Comparison of ENCODE assay signal across 13 cellular contexts in the genomic region with DNA sequence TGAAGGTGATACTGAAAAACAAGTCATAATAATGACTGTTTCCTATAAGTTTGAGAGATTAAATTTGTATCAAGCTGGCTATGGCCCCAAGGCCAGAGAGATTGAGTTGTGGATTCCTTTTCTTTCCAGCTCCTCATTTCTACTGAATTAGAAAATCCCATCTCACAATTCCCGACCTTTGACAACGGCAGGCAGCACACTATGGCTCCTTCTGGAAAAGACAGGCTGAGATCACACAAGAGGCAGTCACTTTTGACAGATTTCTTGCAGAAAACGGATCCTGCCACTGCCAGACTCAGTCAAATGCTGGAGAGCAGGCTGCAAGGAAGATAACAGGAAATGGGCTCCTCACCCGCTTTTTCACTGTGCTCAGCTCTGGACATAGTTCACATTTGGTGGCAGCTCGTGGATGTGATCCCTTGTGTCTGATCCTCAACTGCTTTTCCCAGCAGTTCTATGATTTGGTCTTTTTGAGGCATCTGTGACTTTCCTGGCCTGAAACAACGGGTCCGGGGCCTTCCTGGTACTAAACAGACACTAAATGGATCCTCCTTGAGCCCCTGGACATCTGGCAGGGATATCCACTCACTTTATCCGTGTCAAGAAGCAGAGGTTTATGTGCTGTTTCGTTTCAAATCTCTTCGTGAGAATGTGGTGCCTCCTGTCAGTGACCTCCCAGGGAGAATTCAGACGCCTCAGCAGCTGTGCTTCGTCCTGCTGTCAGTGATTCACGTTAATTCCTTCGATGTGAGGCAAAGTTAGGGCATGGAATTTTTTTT. TPM values are rescaled to one million over a fixed set of nuclear protein-coding genes. Genes with fewer than 3 reads are reported as not detected.
A peak's percentile ranks its signal among the peaks of the same experiment; 100 is the strongest.
DNase-seq lines count a peak whose midpoint lies in the region; ATAC-seq and TF ChIP-seq lines count a peak whose summit lies in the region.
"Had no signal": no experiment of that assay in that cellular context is flagged by ENCODE, and none has a peak within 500 bp of the region (broad histone marks: within the 10 kb centered on the region; RNA-seq: fewer than 3 reads in every experiment).

No MANE protein-coding gene starts in this region.

- H3K9me3 ChIP-seq in upper lobe of right lung, result no peaks in the 10 kb centered on the region
- H3K9me3 ChIP-seq: ascending aorta had no signal

- peaks cover 4% of the 10 kb centered on the region for H3K4me1 ChIP-seq in upper lobe of right lung
- H3K4me1 ChIP-seq: ascending aorta had no signal

- intact Hi-C loops in upper lobe of right lung (cut with DNase I), result no loop called here

- H3K27me3 ChIP-seq in upper lobe of right lung, result peaks cover 10% of the 10 kb centered on the region
- H3K27me3 ChIP-seq: ascending aorta had no signal

- DNase-seq in DMS53 (lab: John Stamatoyannopoulos, UW), result peak; percentile 14
- no peak for DNase-seq in DMS53 treated with DMSO at 0.1 percent for 48 hours (lab: John Stamatoyannopoulos, UW; ENCODE audit: unreplicated experiment)
- DNase-seq in choroid plexus epithelial cell (ENCODE audit: low read depth), result peak; percentile 94
- peak; percentile 29 for DNase-seq in left lobe of liver (ENCODE audit: low spot score)
- no peak for DNase-seq in upper lobe of right lung
- no peak for DNase-seq in activated CD4-positive, alpha-beta T cell treated with anti-CD3 and anti-CD28 coated beads, Interleukin-2, amount 50 U/mL, for 48 hours
- DNase-seq in central memory CD4-positive, alpha-beta T cell, result no peak
- DNase-seq: NCI-H446 had no signal

- H3K4me3 ChIP-seq in choroid plexus epithelial cell (ENCODE audit: low read depth, low read length) (no peak overlapping the region), upper lobe of right lung (no peak overlapping the region)
- H3K4me3 ChIP-seq: ascending aorta, GM12878 had no signal

- ATAC-seq in left lobe of liver (no peak), upper lobe of right lung (no peak), HG03521 (IDR thresholded peaks at IDR 0.05; ENCODE audit: unreplicated experiment) (no peak)
- ATAC-seq: GM12878, WTC11 had no signal

- no peak for TF ChIP-seq CTCF in choroid plexus epithelial cell (conservative IDR thresholded peaks at IDR 0.05; ENCODE audit: low read depth, low read length)
- no peak for TF ChIP-seq CTCF in upper lobe of right lung (IDR thresholded peaks at IDR 0.05)

- H3K27ac ChIP-seq in upper lobe of right lung, result peak overlapping the region; percentile 7
- H3K27ac ChIP-seq: 22Rv1, ascending aorta had no signal

- no peaks in the 10 kb centered on the region for H3K36me3 ChIP-seq in upper lobe of right lung
- H3K36me3 ChIP-seq: ascending aorta had no signal

RNA-seq across cellular contexts. Expression of gene RTL6, which starts 26.1 kb away (rescaled TPM):
- 5.1 TPM for total RNA-seq in left lobe of liver
- 18.4 TPM for total RNA-seq in upper lobe of right lung

Comparison
In these comparisons a context has a peak if more than half of its experiments do, and no peak if none do; other contexts are left out.
1. DNase-seq: peak in DMS53 (single experiment), choroid plexus epithelial cell (single experiment) and left lobe of liver (single experiment); none in DMS53 treated with DMSO at 0.1 percent for 48 hours (single experiment), upper lobe of right lung (single experiment), activated CD4-positive, alpha-beta T cell treated with anti-CD3 and anti-CD28 coated beads, Interleukin-2, amount 50 U/mL, for 48 hours (0 of 2) and central memory CD4-positive, alpha-beta T cell (single experiment).